ENCODE assay signal across 8 cellular contexts in the genomic region with DNA sequence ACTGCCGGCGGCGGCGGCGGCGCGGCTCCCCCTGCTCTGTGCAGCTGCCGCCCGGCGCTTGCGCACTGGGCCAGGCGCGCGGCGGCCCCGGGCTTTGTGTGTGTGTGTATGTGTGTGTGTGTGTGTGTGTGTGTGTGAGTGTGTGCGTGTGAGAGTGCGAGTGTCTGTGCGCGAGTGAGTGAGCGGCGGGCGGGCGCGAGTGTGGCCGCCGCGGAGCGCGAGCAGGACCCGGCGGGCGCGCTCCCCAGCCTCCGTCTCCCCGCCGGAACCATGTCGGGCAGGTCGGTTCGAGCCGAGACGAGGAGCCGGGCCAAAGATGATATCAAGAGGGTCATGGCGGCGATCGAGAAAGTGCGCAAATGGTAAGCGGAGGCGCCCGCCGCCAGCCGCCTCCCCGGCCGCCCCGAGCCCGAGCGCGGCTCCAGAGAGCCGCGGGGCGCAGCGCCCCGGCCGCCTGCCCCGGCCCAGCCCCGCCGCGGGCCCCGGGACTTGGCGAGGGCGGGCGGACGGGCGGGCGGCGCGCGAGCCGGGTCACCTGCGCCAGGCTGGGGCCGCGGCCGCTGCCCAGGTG. TPM values are rescaled to one million over a fixed set of nuclear protein-coding genes. Genes with fewer than 3 reads are reported as not detected.
DNase-seq lines count a peak whose midpoint lies in the region; ATAC-seq and TF ChIP-seq lines count a peak whose summit lies in the region.

A gene (plus strand): TSS at position 63 of the 571 bp plus-strand sequence. CDS start 208 bp downstream, at position 271.

- peak within 1 kb of the TSS; percentile 93 for H3K4me2 ChIP-seq in neuronal stem cell (ENCODE audit: insufficient read depth, low read length, poor library complexity, severe bottlenecking)

- TF ChIP-seq CTCF in Calu3 (IDR thresholded peaks at IDR 0.05; ENCODE audit: unreplicated experiment) = no peak
- no peak for TF ChIP-seq CTCF in thyroid gland (IDR thresholded peaks at IDR 0.05)

- no peak within 1 kb of the TSS for H4K8ac ChIP-seq in neuronal stem cell (ENCODE audit: low read depth, low read length)

- intact Hi-C loops in Calu3 (cut with micrococcal nuclease; ENCODE audit: unreplicated experiment) (loop anchor here (10.0 kb wide), 1 partner anchor 107 kb away; a partner anchor contains a TSS), thyroid gland (cut with DNase I) (loop anchor here (10.0 kb wide), 1 partner anchor 87 kb away; no protein-coding TSS in a partner anchor)

- peak within 1 kb of the TSS; percentile 94 for H2AFZ ChIP-seq in neuronal stem cell (ENCODE audit: low read length)

- BruUV-seq in Calu3 (replicated peaks; lab: Mats Ljungman, UMichigan) = no TSS peak

- no CpG with 5 or more reads among the region's 83 CpGs for WGBS in neuronal stem cell (ENCODE audit: extremely low coverage in 2 of 2, insufficient read length in 2 of 2, insufficient replicate concordance in 1 of 2), 2 donors
- 0% methylated on average over 7 to 18 of the region's 83 CpGs for WGBS in thyroid gland, 2 donors

- peaks cover 9% of the 10 kb centered on the region for H3K9me3 Mint-ChIP-seq in Calu3 (ENCODE audit: low read depth, unreplicated experiment)
- peaks cover 12% of the 10 kb centered on the region for H3K9me3 Mint-ChIP-seq in activated naive CD4-positive, alpha-beta T cell treated with anti-CD3 and anti-CD28 coated beads, Interleukin-2, amount 10 ng/mL, durations not matched to agents 7 days and 5 days

- H3K4me3 Mint-ChIP-seq in Calu3 (ENCODE audit: low read depth, unreplicated experiment) = peak within 1 kb of the TSS; percentile 96
- peak within 1 kb of the TSS; percentile 89 for H3K4me3 Mint-ChIP-seq in activated naive CD4-positive, alpha-beta T cell treated with anti-CD3 and anti-CD28 coated beads, Interleukin-2, amount 10 ng/mL, durations not matched to agents 7 days and 5 days

- H2AK5ac ChIP-seq in neuronal stem cell (ENCODE audit: low read depth, low read length) = peak within 1 kb of the TSS; percentile 96

- peak; percentile 21 to 88 for TF ChIP-seq POLR2A in thyroid gland (IDR thresholded peaks at IDR 0.05)

- H3K18ac ChIP-seq in neuronal stem cell (ENCODE audit: low read length) = peak within 1 kb of the TSS; percentile 97

- H2BK12ac ChIP-seq in neuronal stem cell (ENCODE audit: low read length) = peak within 1 kb of the TSS; percentile 84

- H3K4me1 ChIP-seq in HUES48 (ENCODE audit: control insufficient read depth, insufficient read depth, low read length) = no peaks in the 10 kb centered on the region
- H3K4me1 ChIP-seq in neuronal stem cell (ENCODE audit: control insufficient read depth in 2 of 2, insufficient read depth in 1 of 2, low read depth in 1 of 2, low read length in 2 of 2) = peaks cover 5 to 6% of the 10 kb centered on the region in 2 donors
- peaks cover 19 to 32% of the 10 kb centered on the region in 2 donors for H3K4me1 ChIP-seq in thyroid gland

- peak within 1 kb of the TSS; percentile 87 for H2BK5ac ChIP-seq in neuronal stem cell (ENCODE audit: low read length)

- H2BK120ac ChIP-seq in neuronal stem cell (ENCODE audit: low read depth, low read length) = peak within 1 kb of the TSS; percentile 91

- no peak within 1 kb of the TSS for H4K91ac ChIP-seq in neuronal stem cell (ENCODE audit: low read depth, low read length, poor library complexity)

- no peaks in the 10 kb centered on the region for H3K27me3 Mint-ChIP-seq in Calu3 (ENCODE audit: unreplicated experiment)
- peaks cover 63% of the 10 kb centered on the region for H3K27me3 Mint-ChIP-seq in activated naive CD4-positive, alpha-beta T cell treated with anti-CD3 and anti-CD28 coated beads, Interleukin-2, amount 10 ng/mL, durations not matched to agents 7 days and 5 days

- peak within 1 kb of the TSS; percentile 78 for H3K4me3 ChIP-seq in HUES48 (ENCODE audit: low read depth, low read length)
- peak within 1 kb of the TSS; percentile 86 to 96 for H3K4me3 ChIP-seq in neuronal stem cell (ENCODE audit: low read length in 2 of 2)
- H3K4me3 ChIP-seq in thyroid gland (replicated peaks in 1 of 3) = peak within 1 kb of the TSS; percentile 27 to 60 (median 39)

- CTCF ChIA-PET in Calu3 (lab: Charles Lee) = interaction anchor here (0.6 to 1.2 kb wide), 2 partner anchors 30 to 488 kb away, joined by 4 read pairs; no protein-coding TSS in a partner anchor
- CTCF ChIA-PET in activated naive CD4-positive, alpha-beta T cell treated with anti-CD3 and anti-CD28 coated beads, Interleukin-2, amount 10 ng/mL, durations not matched to agents 7 days and 5 days (lab: Charles Lee) = interaction anchor here (0.8 to 1.9 kb wide), 3 partner anchors 9 to 15 kb away, joined by 3 to 4 read pairs (median 4); no protein-coding TSS in a partner anchor

- no peaks in the 10 kb centered on the region for H3K9me3 ChIP-seq in HUES48 (ENCODE audit: control insufficient read depth, insufficient read depth, low read length)
- peaks cover 4 to 8% of the 10 kb centered on the region in 2 donors for H3K9me3 ChIP-seq in neuronal stem cell (replicated peaks in 1 of 2; ENCODE audit: control insufficient read depth in 2 of 2, insufficient read depth in 1 of 2, low read depth in 1 of 2, low read length in 2 of 2)
- no peaks in the 10 kb centered on the region for H3K9me3 ChIP-seq in thyroid gland

- H3K27me3 ChIP-seq in HUES48 (ENCODE audit: control insufficient read depth, insufficient read depth, low read length) (peaks cover 26% of the 10 kb centered on the region), neuronal stem cell (ENCODE audit: control insufficient read depth in 3 of 3, insufficient read depth in 3 of 3, low read depth in 1 of 3, low read length in 3 of 3) (no peaks in the 10 kb centered on the region), thyroid gland (no peaks in the 10 kb centered on the region)

- peak; percentile 69 for DNase-seq in Calu3
- peak; percentile 67 for DNase-seq in RKO (ENCODE audit: low spot score)
- peak; percentile 72 for DNase-seq in activated naive CD4-positive, alpha-beta T cell treated with anti-CD3 and anti-CD28 coated beads, Interleukin-2, amount 10 ng/mL, durations not matched to agents 7 days and 5 days
- DNase-seq in globus pallidus (ENCODE audit: low spot score) = peak; percentile 75
- peak; percentile 70 for DNase-seq in neuronal stem cell (ENCODE audit: low spot score)
- peak; percentile 78 to 79 for DNase-seq in thyroid gland

- H3K23ac ChIP-seq in neuronal stem cell (ENCODE audit: low read depth, low read length, poor library complexity) = peak within 1 kb of the TSS; percentile 93

- peaks cover 12% of the 10 kb centered on the region for H3K4me1 Mint-ChIP-seq in Calu3 (ENCODE audit: low read depth, unreplicated experiment)
- peaks cover 13% of the 10 kb centered on the region for H3K4me1 Mint-ChIP-seq in activated naive CD4-positive, alpha-beta T cell treated with anti-CD3 and anti-CD28 coated beads, Interleukin-2, amount 10 ng/mL, durations not matched to agents 7 days and 5 days

- H3K9ac ChIP-seq in HUES48 (ENCODE audit: low read depth, low read length) (peak within 1 kb of the TSS; percentile 75), neuronal stem cell (ENCODE audit: low read depth, low read length, poor library complexity) (peak within 1 kb of the TSS; percentile 98)

- no peak for ATAC-seq in GM21825 (IDR thresholded peaks at IDR 0.05; ENCODE audit: unreplicated experiment)

- H3K14ac ChIP-seq in neuronal stem cell (ENCODE audit: low read length) = peak within 1 kb of the TSS; percentile 89

- H3K27ac ChIP-seq in HUES48 (ENCODE audit: low read depth, low read length) = peak within 1 kb of the TSS; percentile 42
- H3K27ac ChIP-seq in neuronal stem cell (replicated peaks; ENCODE audit: low read length) = peak within 1 kb of the TSS; percentile 63
- peak within 1 kb of the TSS; percentile 91 to 97 (median 97) for H3K27ac ChIP-seq in thyroid gland

- H3K36me3 ChIP-seq in HUES48 (ENCODE audit: control insufficient read depth, insufficient read depth, low read length) (no peaks in the 10 kb centered on the region), neuronal stem cell (replicated peaks in 1 of 2; ENCODE audit: control insufficient read depth in 2 of 2, insufficient read depth in 2 of 2, low read length in 2 of 2) (peaks cover 2 to 5% of the 10 kb centered on the region in 2 donors), thyroid gland (no peaks in the 10 kb centered on the region)

- H3K27ac Mint-ChIP-seq in Calu3 (ENCODE audit: unreplicated experiment) = peak within 1 kb of the TSS; percentile 87
- H3K27ac Mint-ChIP-seq in activated naive CD4-positive, alpha-beta T cell treated with anti-CD3 and anti-CD28 coated beads, Interleukin-2, amount 10 ng/mL, durations not matched to agents 7 days and 5 days = peak within 1 kb of the TSS; percentile 88

- no peak within 1 kb of the TSS for H3K4ac ChIP-seq in neuronal stem cell (ENCODE audit: low read length)

- H3K36me3 Mint-ChIP-seq in Calu3 (ENCODE audit: insufficient read depth, unreplicated experiment) = peaks cover 36% of the 10 kb centered on the region
- H3K36me3 Mint-ChIP-seq in activated naive CD4-positive, alpha-beta T cell treated with anti-CD3 and anti-CD28 coated beads, Interleukin-2, amount 10 ng/mL, durations not matched to agents 7 days and 5 days = peaks cover 5% of the 10 kb centered on the region

- H3K79me1 ChIP-seq in neuronal stem cell (ENCODE audit: low read depth, low read length) = peaks cover 16% of the 10 kb centered on the region

- peak within 1 kb of the TSS; percentile 97 for H2BK15ac ChIP-seq in neuronal stem cell (ENCODE audit: low read length)

RNA-seq across cellular contexts. Expression of the gene that starts here (rescaled TPM):
- total RNA-seq in Calu3 (2022) (21.0 and 25.5 TPM in 2 replicates), thyroid gland (10 to 100 TPM; 18.3 to 27.2 (median 22.7) TPM)
- polyA plus RNA-seq in neuronal stem cell (2013, experiment 1 of 2) = 31.6 TPM
- 32.9 TPM for polyA plus RNA-seq in neuronal stem cell (2013, experiment 2 of 2)

Comparison
In these comparisons a context has a peak if more than half of its experiments do, and no peak if none do; other contexts are left out.
1. H3K27ac ChIP-seq: peak in every context shown above with its lines; median percentile 97 in thyroid gland; 63 in neuronal stem cell; 42 in HUES48.
2. H3K4me3 ChIP-seq: peak in every context shown above with its lines; median percentile 91 in neuronal stem cell; 78 in HUES48; 39 in thyroid gland.